ENCODE assay signal across 2 cellular contexts in the genomic region with DNA sequence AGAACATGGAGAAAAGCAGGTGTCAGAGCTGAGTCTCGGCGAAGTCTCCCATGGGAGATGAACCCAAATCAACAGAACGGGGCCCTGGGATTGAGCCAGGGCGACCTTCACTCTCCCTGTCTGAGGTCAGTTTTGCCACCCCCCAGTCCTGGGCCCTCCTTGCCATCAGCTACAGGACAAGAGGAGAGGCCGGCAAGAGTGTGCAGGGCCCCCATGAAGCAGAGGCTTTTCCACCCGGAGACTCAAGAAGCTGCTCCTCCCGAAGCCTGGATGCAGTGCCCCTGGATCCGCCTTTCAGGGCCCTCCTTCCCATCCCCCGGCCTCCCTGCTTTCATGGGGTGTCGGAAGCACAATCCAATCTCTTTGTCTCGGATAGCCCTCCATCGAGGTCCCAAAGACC.
TF ChIP-seq lines count a peak whose summit lies in the region.

No MANE protein-coding gene starts in this region.

TF ChIP-seq in IMR-90, 13 proteins besides CTCF, POLR2A, EP300 and RAD21:
- no peak for TF ChIP-seq MAFK (IDR thresholded peaks at IDR 0.05; ENCODE audit: low read depth, low read length)
- TF ChIP-seq BHLHE40 (IDR thresholded peaks at IDR 0.05; ENCODE audit: low read depth, low read length), result no peak
- TF ChIP-seq MAZ (IDR thresholded peaks at IDR 0.05; ENCODE audit: borderline replicate concordance, low read depth, low read length), result no peak
- no peak for TF ChIP-seq NFE2L2 (IDR thresholded peaks at IDR 0.05; ENCODE audit: low read depth, low read length)
- no peak for TF ChIP-seq RCOR1 (IDR thresholded peaks at IDR 0.05; ENCODE audit: insufficient replicate concordance, low read length)
- TF ChIP-seq RFX5 (IDR thresholded peaks at IDR 0.05; ENCODE audit: low read depth, low read length), result no peak
TF ChIP-seq in IMR-90: peak in this region for 0.

TF ChIP-seq in H1, 55 proteins besides CTCF, POLR2A, EP300 and RAD21:
- TF ChIP-seq CBX8 (IDR thresholded peaks at IDR 0.05; ENCODE audit: borderline replicate concordance, low read depth, low read length) (no peak), FOSL1 (IDR thresholded peaks at IDR 0.05; ENCODE audit: insufficient read depth, low read depth, low read length) (no peak), POLR2AphosphoS5 (IDR thresholded peaks at IDR 0.05; ENCODE audit: low read depth, low read length) (no peak), KDM1A (IDR thresholded peaks at IDR 0.05; ENCODE audit: borderline replicate concordance, low read length) (no peak), BCL11A (IDR thresholded peaks at IDR 0.05; ENCODE audit: low read depth in 2 of 2, low read length in 2 of 2) (no peak), CREB1 (IDR thresholded peaks at IDR 0.05) (no peak), BACH1 (IDR thresholded peaks at IDR 0.05; ENCODE audit: low read length) (no peak), GTF2F1 (IDR thresholded peaks at IDR 0.05; ENCODE audit: borderline replicate concordance, low read depth, low read length) (no peak), CBX5 (IDR thresholded peaks at IDR 0.05; ENCODE audit: low read depth, low read length) (no peak), SIX5 (IDR thresholded peaks at IDR 0.05; ENCODE audit: low read depth, low read length) (no peak), SIN3A (conservative IDR thresholded peaks at IDR 0.05 in 1 of 2, IDR thresholded peaks at IDR 0.05 in 1 of 2; ENCODE audit: low read depth in 1 of 2, low read length in 2 of 2) (no peak), JUN (IDR thresholded peaks at IDR 0.05; ENCODE audit: low read depth, low read length) (no peak), GABPA (IDR thresholded peaks at IDR 0.05; ENCODE audit: borderline replicate concordance, insufficient read depth, low read length) (no peak), EGR1 (IDR thresholded peaks at IDR 0.05; ENCODE audit: borderline replicate concordance, low read depth, low read length) (no peak), CTBP2 (IDR thresholded peaks at IDR 0.05; ENCODE audit: borderline replicate concordance, insufficient read depth, insufficient read length, low read length) (no peak), CEBPB (IDR thresholded peaks at IDR 0.05; ENCODE audit: low read depth, low read length) (no peak), RFX5 (IDR thresholded peaks at IDR 0.05; ENCODE audit: borderline replicate concordance, low read depth, low read length) (no peak), ASH2L (IDR thresholded peaks at IDR 0.05; ENCODE audit: low read length) (no peak), JUND (IDR thresholded peaks at IDR 0.05; ENCODE audit: low read length) (no peak)
- TF ChIP-seq, protein P1, sequence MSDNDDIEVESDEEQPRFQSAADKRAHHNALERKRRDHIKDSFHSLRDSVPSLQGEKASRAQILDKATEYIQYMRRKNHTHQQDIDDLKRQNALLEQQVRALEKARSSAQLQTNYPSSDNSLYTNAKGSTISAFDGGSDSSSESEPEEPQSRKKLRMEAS (IDR thresholded peaks at IDR 0.05), result no peak
